ENCODE assay signal across 2 cellular contexts in the genomic region with DNA sequence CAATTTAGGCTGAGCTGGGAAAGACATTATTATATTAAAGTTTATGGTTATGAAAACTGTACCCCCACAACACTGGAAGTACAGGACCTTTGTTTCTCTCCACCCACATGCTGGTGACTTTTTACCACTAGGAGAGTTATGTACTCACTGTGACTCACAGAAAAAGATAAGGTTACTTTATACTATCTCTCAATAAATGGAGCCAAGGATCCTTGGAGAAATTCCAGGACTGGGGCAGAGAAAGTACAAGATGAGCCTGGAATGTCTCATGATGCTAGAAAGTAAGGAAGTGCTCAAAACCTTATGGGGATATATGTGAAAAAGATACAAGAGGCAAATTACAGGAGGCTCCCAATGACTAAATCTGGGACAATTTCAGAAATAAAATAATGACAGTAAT.
TF ChIP-seq lines count a peak whose summit lies in the region.

No MANE protein-coding gene starts in this region.

TF ChIP-seq in A549, 52 proteins besides CTCF, POLR2A, EP300 and RAD21 (continued from another document and continues in another):
- TF ChIP-seq RNF2 (IDR thresholded peaks at IDR 0.05; ENCODE audit: borderline replicate concordance, low read depth): no peak
- TF ChIP-seq JUN (IDR thresholded peaks at IDR 0.05): peak; percentile 64 to 65; a peak in 4 of 5 replicates
- TF ChIP-seq, protein P1, sequence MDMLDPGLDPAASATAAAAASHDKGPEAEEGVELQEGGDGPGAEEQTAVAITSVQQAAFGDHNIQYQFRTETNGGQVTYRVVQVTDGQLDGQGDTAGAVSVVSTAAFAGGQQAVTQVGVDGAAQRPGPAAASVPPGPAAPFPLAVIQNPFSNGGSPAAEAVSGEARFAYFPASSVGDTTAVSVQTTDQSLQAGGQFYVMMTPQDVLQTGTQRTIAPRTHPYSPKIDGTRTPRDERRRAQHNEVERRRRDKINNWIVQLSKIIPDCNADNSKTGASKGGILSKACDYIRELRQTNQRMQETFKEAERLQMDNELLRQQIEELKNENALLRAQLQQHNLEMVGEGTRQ (IDR thresholded peaks at IDR 0.05): no peak
- TF ChIP-seq PHF8 (IDR thresholded peaks at IDR 0.05; ENCODE audit: borderline replicate concordance, low read depth): no peak
- TF ChIP-seq SMC3 (IDR thresholded peaks at IDR 0.05): peak; percentile 28
- TF ChIP-seq HOXB5 (CRISPR knock-in tag; IDR thresholded peaks at IDR 0.05): no peak
- TF ChIP-seq ZSCAN20 (CRISPR knock-in tag; IDR thresholded peaks at IDR 0.05): no peak
- TF ChIP-seq, protein P2, sequence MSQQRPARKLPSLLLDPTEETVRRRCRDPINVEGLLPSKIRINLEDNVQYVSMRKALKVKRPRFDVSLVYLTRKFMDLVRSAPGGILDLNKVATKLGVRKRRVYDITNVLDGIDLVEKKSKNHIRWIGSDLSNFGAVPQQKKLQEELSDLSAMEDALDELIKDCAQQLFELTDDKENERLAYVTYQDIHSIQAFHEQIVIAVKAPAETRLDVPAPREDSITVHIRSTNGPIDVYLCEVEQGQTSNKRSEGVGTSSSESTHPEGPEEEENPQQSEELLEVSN (IDR thresholded peaks at IDR 0.05; ENCODE audit: borderline replicate concordance, low read depth): no peak; the same call in 1 of the 2 replicates
- TF ChIP-seq, protein P3, sequence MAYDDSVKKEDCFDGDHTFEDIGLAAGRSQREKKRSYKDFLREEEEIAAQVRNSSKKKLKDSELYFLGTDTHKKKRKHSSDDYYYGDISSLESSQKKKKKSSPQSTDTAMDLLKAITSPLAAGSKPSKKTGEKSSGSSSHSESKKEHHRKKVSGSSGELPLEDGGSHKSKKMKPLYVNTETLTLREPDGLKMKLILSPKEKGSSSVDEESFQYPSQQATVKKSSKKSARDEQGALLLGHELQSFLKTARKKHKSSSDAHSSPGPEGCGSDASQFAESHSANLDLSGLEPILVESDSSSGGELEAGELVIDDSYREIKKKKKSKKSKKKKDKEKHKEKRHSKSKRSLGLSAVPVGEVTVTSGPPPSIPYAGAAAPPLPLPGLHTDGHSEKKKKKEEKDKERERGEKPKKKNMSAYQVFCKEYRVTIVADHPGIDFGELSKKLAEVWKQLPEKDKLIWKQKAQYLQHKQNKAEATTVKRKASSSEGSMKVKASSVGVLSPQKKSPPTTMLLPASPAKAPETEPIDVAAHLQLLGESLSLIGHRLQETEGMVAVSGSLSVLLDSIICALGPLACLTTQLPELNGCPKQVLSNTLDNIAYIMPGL (CRISPR knock-in tag; IDR thresholded peaks at IDR 0.05; ENCODE audit: borderline replicate concordance): no peak
- TF ChIP-seq HOXA7 (CRISPR knock-in tag; IDR thresholded peaks at IDR 0.05): no peak
- TF ChIP-seq TP53 (CRISPR knock-in tag; IDR thresholded peaks at IDR 0.05): no peak
- no peak for TF ChIP-seq EHMT2 (IDR thresholded peaks at IDR 0.05; ENCODE audit: low read depth)
- peak; percentile 77 for TF ChIP-seq FOSL2 (IDR thresholded peaks at IDR 0.05)
- TF ChIP-seq FOSL2 (CRISPR knock-in tag; IDR thresholded peaks at IDR 0.05): peak; percentile 92
- TF ChIP-seq NR3C1 (IDR thresholded peaks at IDR 0.05): no peak
- TF ChIP-seq HDAC2 (IDR thresholded peaks at IDR 0.05): no peak
- TF ChIP-seq CBX8 (IDR thresholded peaks at IDR 0.05): no peak
- TF ChIP-seq CHD4 (IDR thresholded peaks at IDR 0.05; ENCODE audit: borderline replicate concordance): no peak
- no peak for TF ChIP-seq BHLHE40 (IDR thresholded peaks at IDR 0.05; ENCODE audit: low read depth, low read length)
- TF ChIP-seq MAFK (IDR thresholded peaks at IDR 0.05; ENCODE audit: partially characterized antibody): peak; percentile 0
- no peak for TF ChIP-seq ZNF302 (CRISPR knock-in tag; IDR thresholded peaks at IDR 0.05)
- no peak for TF ChIP-seq NPAS2 (CRISPR knock-in tag; IDR thresholded peaks at IDR 0.05; ENCODE audit: borderline replicate concordance)
- TF ChIP-seq ZFP36 (IDR thresholded peaks at IDR 0.05; ENCODE audit: borderline replicate concordance, partially characterized antibody): no peak
- TF ChIP-seq CBX2 (IDR thresholded peaks at IDR 0.05; ENCODE audit: borderline replicate concordance, low read depth): no peak
- no peak for TF ChIP-seq FOXS1 (CRISPR knock-in tag; IDR thresholded peaks at IDR 0.05)
- TF ChIP-seq, protein P4, sequence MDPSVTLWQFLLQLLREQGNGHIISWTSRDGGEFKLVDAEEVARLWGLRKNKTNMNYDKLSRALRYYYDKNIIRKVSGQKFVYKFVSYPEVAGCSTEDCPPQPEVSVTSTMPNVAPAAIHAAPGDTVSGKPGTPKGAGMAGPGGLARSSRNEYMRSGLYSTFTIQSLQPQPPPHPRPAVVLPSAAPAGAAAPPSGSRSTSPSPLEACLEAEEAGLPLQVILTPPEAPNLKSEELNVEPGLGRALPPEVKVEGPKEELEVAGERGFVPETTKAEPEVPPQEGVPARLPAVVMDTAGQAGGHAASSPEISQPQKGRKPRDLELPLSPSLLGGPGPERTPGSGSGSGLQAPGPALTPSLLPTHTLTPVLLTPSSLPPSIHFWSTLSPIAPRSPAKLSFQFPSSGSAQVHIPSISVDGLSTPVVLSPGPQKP (IDR thresholded peaks at IDR 0.05; ENCODE audit: low read depth, low read length): no peak
- TF ChIP-seq MYC (IDR thresholded peaks at IDR 0.05; ENCODE audit: borderline replicate concordance, low read length): no peak
- TF ChIP-seq ZC3H11A (IDR thresholded peaks at IDR 0.05): no peak
- TF ChIP-seq KDM1A (IDR thresholded peaks at IDR 0.05; ENCODE audit: low read depth): no peak
- no peak for TF ChIP-seq MAZ (IDR thresholded peaks at IDR 0.05; ENCODE audit: borderline replicate concordance, low read depth, low read length)
- TF ChIP-seq NFE2L2 (conservative IDR thresholded peaks at IDR 0.05; ENCODE audit: low read length): no peak
- TF ChIP-seq, protein P5, sequence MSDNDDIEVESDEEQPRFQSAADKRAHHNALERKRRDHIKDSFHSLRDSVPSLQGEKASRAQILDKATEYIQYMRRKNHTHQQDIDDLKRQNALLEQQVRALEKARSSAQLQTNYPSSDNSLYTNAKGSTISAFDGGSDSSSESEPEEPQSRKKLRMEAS (IDR thresholded peaks at IDR 0.05): peak; percentile 81
- TF ChIP-seq EHF (CRISPR knock-in tag; IDR thresholded peaks at IDR 0.05): no peak
- TF ChIP-seq, protein P6, sequence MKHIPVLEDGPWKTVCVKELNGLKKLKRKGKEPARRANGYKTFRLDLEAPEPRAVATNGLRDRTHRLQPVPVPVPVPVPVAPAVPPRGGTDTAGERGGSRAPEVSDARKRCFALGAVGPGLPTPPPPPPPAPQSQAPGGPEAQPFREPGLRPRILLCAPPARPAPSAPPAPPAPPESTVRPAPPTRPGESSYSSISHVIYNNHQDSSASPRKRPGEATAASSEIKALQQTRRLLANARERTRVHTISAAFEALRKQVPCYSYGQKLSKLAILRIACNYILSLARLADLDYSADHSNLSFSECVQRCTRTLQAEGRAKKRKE (CRISPR knock-in tag; IDR thresholded peaks at IDR 0.05; ENCODE audit: low read depth): no peak
- no peak for TF ChIP-seq POLR2AphosphoS2 (conservative IDR thresholded peaks at IDR 0.05; ENCODE audit: low read length)
- no peak for TF ChIP-seq SREBF2 (IDR thresholded peaks at IDR 0.05)
- TF ChIP-seq RFX5 (IDR thresholded peaks at IDR 0.05): no peak
- no peak for TF ChIP-seq HOXB13 (CRISPR knock-in tag; IDR thresholded peaks at IDR 0.05; ENCODE audit: low read depth)
- no peak for TF ChIP-seq RARB (CRISPR knock-in tag; IDR thresholded peaks at IDR 0.05)
- TF ChIP-seq KDM5A (IDR thresholded peaks at IDR 0.05): no peak

TF ChIP-seq in HCT116, 20 proteins besides CTCF, POLR2A, EP300 and RAD21 (continued from another document):
- TF ChIP-seq SIN3A (IDR thresholded peaks at IDR 0.05; ENCODE audit: low read depth) (no peak), POLR2AphosphoS5 (IDR thresholded peaks at IDR 0.05; ENCODE audit: low read depth, low read length) (peak; percentile 39; the same call in 1 of the 2 replicates), EGR1 (IDR thresholded peaks at IDR 0.05; ENCODE audit: low read depth) (peak; percentile 76), ZFX (IDR thresholded peaks at IDR 0.05) (no peak)
- TF ChIP-seq, protein P5 (IDR thresholded peaks at IDR 0.05): no peak
